ENCODE assay signal across 1 cellular context in the genomic region with DNA sequence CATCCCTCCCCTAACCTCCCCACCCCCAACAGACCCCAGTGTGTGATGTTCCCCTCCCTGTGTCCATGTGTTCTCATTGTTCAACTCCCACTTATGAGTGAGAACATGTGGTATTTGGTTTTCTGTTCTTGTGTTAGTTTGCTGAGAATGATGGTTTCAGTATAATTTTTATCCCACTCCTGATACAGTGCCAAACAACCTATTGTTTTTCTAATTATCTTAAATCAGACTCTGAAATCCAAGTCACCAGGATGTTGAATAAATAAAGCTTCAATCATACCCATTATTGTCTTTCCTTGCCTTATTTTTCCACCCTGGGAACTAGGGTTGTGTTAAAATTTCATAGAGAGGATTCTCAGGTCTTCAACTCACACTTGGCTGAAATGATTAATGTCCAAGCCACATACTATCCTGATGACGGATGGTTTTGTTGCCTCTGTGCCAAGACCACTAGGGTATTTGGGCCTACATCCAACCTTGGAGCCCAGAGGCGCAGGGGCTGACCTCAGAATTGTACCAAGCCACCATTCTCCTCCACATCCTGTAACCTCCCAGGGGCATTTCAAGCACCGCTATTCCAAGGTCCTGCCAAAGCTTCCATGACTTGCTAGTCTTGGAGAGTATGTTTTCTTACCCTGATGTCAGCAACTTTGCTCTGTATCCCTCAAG.
TF ChIP-seq lines count a peak whose summit lies in the region.

No MANE protein-coding gene starts in this region.

TF ChIP-seq in SK-N-SH treated with all-trans-retinoic acid at 6 μM for 48 hours, 23 proteins besides CTCF, POLR2A, EP300 and RAD21 (continued from another document):
- TF ChIP-seq TOX (CRISPR knock-in tag; IDR thresholded peaks at IDR 0.05; ENCODE audit: borderline replicate concordance): no peak
- no peak for TF ChIP-seq CSDC2 (CRISPR knock-in tag; IDR thresholded peaks at IDR 0.05)
- no peak for TF ChIP-seq ESRRG (CRISPR knock-in tag; IDR thresholded peaks at IDR 0.05)
